In the genomic region with DNA sequence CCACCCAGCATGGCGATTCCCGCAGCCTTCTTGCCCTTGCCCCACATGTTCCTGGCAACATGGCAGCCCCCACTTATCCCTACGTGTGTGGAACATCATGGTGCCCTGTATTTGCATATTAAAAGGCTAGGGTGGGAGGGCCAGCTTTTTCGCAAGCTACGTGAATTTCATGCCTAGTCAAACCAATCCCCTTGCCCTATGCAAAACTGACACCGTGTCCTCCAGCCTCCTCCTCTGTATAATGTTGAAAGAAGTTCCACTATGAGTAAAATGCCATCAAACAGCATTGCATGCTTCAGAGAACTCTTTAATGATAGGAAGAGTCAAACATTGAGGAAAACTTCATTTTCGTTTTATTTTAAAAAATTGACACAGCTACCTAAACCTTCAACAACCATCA, we compare ENCODE assay signal across 8 cellular contexts.
"Had no signal": no experiment of that assay in that cellular context is flagged by ENCODE, and none has a peak within 500 bp of the region (broad histone marks: within the 10 kb centered on the region; RNA-seq: fewer than 3 reads in every experiment).

No MANE protein-coding gene starts in this region.

- FAIRE-seq: G401.6, GM12878, GM12891, GM12892, GM18507, GM19239 had no signal

- H3K4me3 ChIP-seq: GM12878 had no signal

- DNase-seq: GDM1, GF-D8 had no signal
